Comparison of ENCODE assay signal across 19 cellular contexts in the genomic region with DNA sequence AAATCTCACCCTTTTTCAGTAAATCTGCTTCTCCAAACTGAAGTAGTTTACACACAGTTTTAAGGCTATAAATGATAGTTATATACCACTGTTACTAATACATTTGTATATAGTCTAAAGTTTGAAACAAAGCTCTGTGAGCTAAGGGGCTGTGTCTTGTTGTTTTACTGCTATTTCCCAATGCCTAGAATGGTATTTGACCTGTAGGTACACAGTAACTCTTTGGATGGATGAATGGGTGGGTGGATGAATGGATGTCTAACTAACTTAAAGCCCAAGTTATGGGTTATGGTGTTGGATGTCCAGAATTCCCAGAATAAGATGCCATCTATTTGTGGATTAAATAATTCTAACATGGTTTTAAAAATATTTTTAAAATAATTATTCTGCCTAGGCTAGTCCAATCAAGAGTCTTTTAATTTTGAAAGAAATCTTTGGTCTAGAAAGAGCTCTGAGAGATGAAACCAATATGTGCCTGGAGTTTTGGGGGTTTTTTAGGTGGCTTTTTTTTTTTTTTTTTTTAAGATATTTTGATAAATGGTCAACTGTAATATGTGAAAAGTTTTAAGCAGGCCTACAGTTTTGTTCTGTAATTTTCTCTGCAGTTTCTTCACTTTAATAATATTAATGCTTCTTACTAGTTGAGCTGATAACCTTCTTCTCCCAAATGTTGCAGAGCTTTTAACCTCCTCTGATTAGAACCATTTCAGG. TPM values are rescaled to one million over a fixed set of nuclear protein-coding genes. Genes with fewer than 3 reads are reported as not detected.
DNase-seq lines count a peak whose midpoint lies in the region; FAIRE-seq and TF ChIP-seq lines count a peak whose summit lies in the region.
"Had no signal": no experiment of that assay in that cellular context is flagged by ENCODE, and none has a peak within 500 bp of the region (broad histone marks: within the 10 kb centered on the region; RNA-seq: fewer than 3 reads in every experiment).

No MANE protein-coding gene starts in this region.

- TF ChIP-seq CTCF in chondrocyte (IDR thresholded peaks at IDR 0.05) (no peak), mesothelial cell of epicardium (IDR thresholded peaks at IDR 0.05; ENCODE audit: unreplicated experiment) (no peak)

- H3K9me2 ChIP-seq in Karpas-422 (replicated peaks; ENCODE audit: insufficient read depth, low read length), result no peaks in the 10 kb centered on the region

- H2AFZ ChIP-seq in Karpas-422 (ENCODE audit: low read length), result no peak overlapping the region

- H3K27ac ChIP-seq in Karpas-422 (ENCODE audit: low read length), result peak overlapping the region; percentile 45; the same call in 1 of the 2 replicates
- H3K27ac ChIP-seq: RWPE1 had no signal

- peaks cover 41% of the 10 kb centered on the region for H3K4me1 ChIP-seq in Karpas-422 (ENCODE audit: low read length)
- H3K4me1 ChIP-seq: BE2C had no signal

- peak; percentile 90 for FAIRE-seq in GM19239 (lab: Jason Lieb, UNC)
- FAIRE-seq: H54 had no signal

- H3K27me3 Mint-ChIP-seq in chondrocyte (ENCODE audit: low read depth), result no peaks in the 10 kb centered on the region
- no peaks in the 10 kb centered on the region for H3K27me3 Mint-ChIP-seq in mesothelial cell of epicardium (ENCODE audit: low read depth)
- H3K27me3 Mint-ChIP-seq: CD4-positive, alpha-beta memory T cell; IgD-negative memory B cell had no signal

- H3K27ac Mint-ChIP-seq in chondrocyte (ENCODE audit: unreplicated experiment), result peak overlapping the region; percentile 83
- H3K27ac Mint-ChIP-seq in mesothelial cell of epicardium, result no peak overlapping the region
- H3K27ac Mint-ChIP-seq: CD4-positive, alpha-beta memory T cell; IgD-negative memory B cell had no signal

- H3K4me2 ChIP-seq in Karpas-422 (ENCODE audit: low read depth, low read length, poor library complexity, severe bottlenecking), result no peak overlapping the region

- H3K4me1 Mint-ChIP-seq in chondrocyte (ENCODE audit: low read depth), result peaks cover 43% of the 10 kb centered on the region
- peaks cover 23% of the 10 kb centered on the region for H3K4me1 Mint-ChIP-seq in mesothelial cell of epicardium
- H3K4me1 Mint-ChIP-seq: CD4-positive, alpha-beta memory T cell had no signal

- H3K4me3 Mint-ChIP-seq in chondrocyte (ENCODE audit: unreplicated experiment) (no peak overlapping the region), mesothelial cell of epicardium (no peak overlapping the region)
- H3K4me3 Mint-ChIP-seq: CD4-positive, alpha-beta memory T cell had no signal

- H3K36me3 Mint-ChIP-seq in chondrocyte (ENCODE audit: low read depth) (no peaks in the 10 kb centered on the region), mesothelial cell of epicardium (peaks cover 11% of the 10 kb centered on the region)

- peaks cover 34% of the 10 kb centered on the region for H3K36me3 ChIP-seq in Karpas-422 (ENCODE audit: insufficient read depth, low read length)
- H3K36me3 ChIP-seq: BE2C had no signal

- H3K27me3 ChIP-seq in Karpas-422 (ENCODE audit: low read length), result no peaks in the 10 kb centered on the region
- H3K27me3 ChIP-seq: BE2C had no signal

- no peak overlapping the region for H3K9ac ChIP-seq in Karpas-422 (ENCODE audit: low read length)

- no peaks in the 10 kb centered on the region for H3K9me3 Mint-ChIP-seq in chondrocyte (ENCODE audit: low read depth)
- no peaks in the 10 kb centered on the region for H3K9me3 Mint-ChIP-seq in mesothelial cell of epicardium
- H3K9me3 Mint-ChIP-seq: CD4-positive, alpha-beta memory T cell; IgD-negative memory B cell had no signal

- no peaks in the 10 kb centered on the region for H4K20me1 ChIP-seq in Karpas-422 (ENCODE audit: insufficient read depth, low read depth, low read length)

- no peak overlapping the region for H3K4me3 ChIP-seq in Karpas-422 (ENCODE audit: low read length)
- H3K4me3 ChIP-seq in skeletal muscle cell (ENCODE audit: low read depth, low read length), result no peak overlapping the region

- DNase-seq in GM19239 (ENCODE audit: insufficient read length, low spot score) (no peak), Karpas-422 (no peak), chondrocyte (ENCODE audit: low spot score) (no peak), skeletal muscle cell (ENCODE audit: low read depth) (peak; percentile 13), mesothelial cell of epicardium (ENCODE audit: low spot score in 2 of 2, unreplicated experiment in 2 of 2) (no peak), NCI-H1417 treated with DMSO at 0.1 percent for 48 hours (lab: John Stamatoyannopoulos, UW) (no peak), NCI-H774 (lab: John Stamatoyannopoulos, UW) (no peak)
- DNase-seq: BE2C; CD4-positive, alpha-beta memory T cell; DMS79; NCI-H1092; NCI-H1694; NCI-H2107; NCI-H226; NCI-H526; NK-92 treated with Interleukin-12 subunit alpha and Interleukin-12 subunit beta, amount 100 ng/mL, for 24 hours had no signal

- H3K79me2 ChIP-seq in Karpas-422 (ENCODE audit: low read length), result peaks cover 17% of the 10 kb centered on the region

- H3K9me3 ChIP-seq in Karpas-422 (ENCODE audit: low read length), result no peaks in the 10 kb centered on the region
- H3K9me3 ChIP-seq: BE2C had no signal

RNA-seq across cellular contexts. Expression of gene OMG, which starts 45.3 kb away (rescaled TPM):
- 0.11 TPM in 1 of 2 replicates, not detected in the other for total RNA-seq in Karpas-422 (2014; rRNA removed; shearing (Covaris generic); ENCODE audit: low replicate concordance)
- total RNA-seq in chondrocyte (not detected in 3 replicates), mesothelial cell of epicardium (not detected in 3 replicates)
